8 cellular contexts compared by ENCODE assay signal in the genomic region with DNA sequence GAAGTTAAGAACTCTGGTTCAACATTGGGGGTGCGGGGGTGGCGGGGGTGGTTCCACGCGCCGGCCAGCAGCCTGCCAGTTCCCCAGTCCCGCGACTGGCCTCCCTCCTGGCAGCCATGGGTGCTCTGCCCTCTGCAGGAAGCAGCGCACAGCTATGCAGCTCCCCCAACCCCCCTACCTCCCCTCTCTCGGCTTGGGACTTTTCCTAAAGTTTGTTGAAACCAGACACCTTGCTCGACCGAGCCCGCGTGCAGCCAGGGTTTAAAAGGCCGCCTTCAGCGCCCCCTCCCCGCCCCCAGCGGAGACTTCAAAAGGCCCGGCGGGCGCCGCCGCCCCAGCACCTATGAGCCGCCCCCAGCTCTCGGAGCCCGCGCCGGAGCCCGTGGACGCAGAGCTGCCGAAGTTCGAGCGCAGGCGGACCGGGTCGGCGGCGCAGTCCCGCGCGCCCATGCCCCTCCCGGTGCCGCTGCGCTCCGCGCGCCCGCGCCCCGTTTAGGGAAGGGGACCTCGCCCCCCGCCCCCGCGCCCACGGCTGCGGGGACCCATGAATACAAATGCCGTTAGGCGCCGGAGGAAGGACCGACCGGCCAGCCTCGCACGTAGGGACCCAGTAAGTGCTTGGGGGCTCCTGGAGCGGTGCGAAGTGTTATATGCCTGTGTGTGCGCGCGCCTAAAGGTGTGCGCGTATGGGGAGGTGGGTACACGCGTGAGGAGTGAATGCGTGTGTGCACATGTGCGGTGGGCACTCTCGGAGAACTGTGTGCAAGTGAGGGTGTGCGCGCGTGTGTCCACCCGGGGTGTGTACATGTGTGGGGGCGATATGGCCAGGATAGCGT. TPM values are rescaled to one million over a fixed set of nuclear protein-coding genes. Genes with fewer than 3 reads are reported as not detected.
DNase-seq lines count a peak whose midpoint lies in the region; ATAC-seq and TF ChIP-seq lines count a peak whose summit lies in the region.

No MANE protein-coding gene starts in this region.

- no peak for TF ChIP-seq POLR2A in NB4 (IDR thresholded peaks at IDR 0.05; ENCODE audit: extremely low read depth, insufficient read length)

- no peaks in the 10 kb centered on the region for H3K4me1 ChIP-seq in endocrine pancreas (ENCODE audit: control insufficient read depth, insufficient read depth, low read length)

- H3K27ac Mint-ChIP-seq in CD4-positive, alpha-beta T cell: no peak overlapping the region
- H3K27ac Mint-ChIP-seq in natural killer cell treated with Interleukin-12 subunit alpha and Interleukin-12 subunit beta and Interleukin-15 and Interleukin-18, amount 100 ng/mL, for 72 hours: no peak overlapping the region

- H3K36me3 ChIP-seq in endocrine pancreas (ENCODE audit: control insufficient read depth, insufficient read depth, low read length): no peaks in the 10 kb centered on the region

- H3K27ac ChIP-seq in CD4-positive, alpha-beta T cell (ENCODE audit: low read depth, low read length): no peak overlapping the region

- no peak overlapping the region for H3K9ac ChIP-seq in endocrine pancreas (ENCODE audit: control insufficient read depth, insufficient read depth, low read length)

- peaks cover 54% of the 10 kb centered on the region for H3K27me3 ChIP-seq in CD4-positive, alpha-beta T cell (ENCODE audit: control insufficient read depth, insufficient read depth, low read length)
- H3K27me3 ChIP-seq in endocrine pancreas (ENCODE audit: control insufficient read depth, insufficient read depth, low read length): peaks cover 8% of the 10 kb centered on the region

- H3K4me3 Mint-ChIP-seq in CD4-positive, alpha-beta T cell: peak overlapping the region; percentile 87
- H3K4me3 Mint-ChIP-seq in natural killer cell treated with Interleukin-12 subunit alpha and Interleukin-12 subunit beta and Interleukin-15 and Interleukin-18, amount 100 ng/mL, for 72 hours: peak overlapping the region; percentile 64

- intact Hi-C loops in CD4-positive, alpha-beta T cell (cut with DNase I, micrococcal nuclease): no loop called here

- ATAC-seq in CD4-positive, alpha-beta T cell (ENCODE audit: poor library complexity): no peak
- ATAC-seq in natural killer cell treated with Interleukin-12 subunit alpha and Interleukin-12 subunit beta and Interleukin-15 and Interleukin-18, amount 100 ng/mL, for 72 hours: no peak
- no peak for ATAC-seq in GM21619 (IDR thresholded peaks at IDR 0.05; ENCODE audit: unreplicated experiment)
- no peak for ATAC-seq in HG02885 (IDR thresholded peaks at IDR 0.05; ENCODE audit: poor library complexity, unreplicated experiment)

- no peak for DNase-seq in CD4-positive, alpha-beta T cell
- DNase-seq in NB4 (ENCODE audit: low read depth) (peak; percentile 21), NCI-H446 treated with DMSO at 0.1 percent for 48 hours (lab: John Stamatoyannopoulos, UW) (no peak)
- no peak for DNase-seq in natural killer cell treated with Interleukin-12 subunit alpha and Interleukin-12 subunit beta and Interleukin-15 and Interleukin-18, amount 100 ng/mL, for 72 hours (ENCODE audit: low spot score)
- DNase-seq in stimulated activated CD4-positive, alpha-beta T cell treated with anti-CD3 and anti-CD28 coated beads, Interleukin-4, amount 100 ng/mL, for 24 hours: no peak

- H3K36me3 Mint-ChIP-seq in CD4-positive, alpha-beta T cell (ENCODE audit: low read depth): no peaks in the 10 kb centered on the region
- H3K36me3 Mint-ChIP-seq in natural killer cell treated with Interleukin-12 subunit alpha and Interleukin-12 subunit beta and Interleukin-15 and Interleukin-18, amount 100 ng/mL, for 72 hours: no peaks in the 10 kb centered on the region

- TF ChIP-seq CTCF in CD4-positive, alpha-beta T cell (IDR thresholded peaks at IDR 0.05): no peak
- TF ChIP-seq CTCF in NB4 (IDR thresholded peaks at IDR 0.05; ENCODE audit: low read depth, low read length): no peak

- peaks cover 28% of the 10 kb centered on the region for H3K4me1 Mint-ChIP-seq in CD4-positive, alpha-beta T cell (ENCODE audit: low read depth)
- H3K4me1 Mint-ChIP-seq in natural killer cell treated with Interleukin-12 subunit alpha and Interleukin-12 subunit beta and Interleukin-15 and Interleukin-18, amount 100 ng/mL, for 72 hours (ENCODE audit: low read depth in 2 of 2): peaks cover 10 to 17% of the 10 kb centered on the region in 2 donors

- H3K9me3 Mint-ChIP-seq in CD4-positive, alpha-beta T cell: no peaks in the 10 kb centered on the region
- no peaks in the 10 kb centered on the region for H3K9me3 Mint-ChIP-seq in natural killer cell treated with Interleukin-12 subunit alpha and Interleukin-12 subunit beta and Interleukin-15 and Interleukin-18, amount 100 ng/mL, for 72 hours

- peaks cover 62% of the 10 kb centered on the region for H3K27me3 Mint-ChIP-seq in CD4-positive, alpha-beta T cell
- peaks cover 38 to 48% of the 10 kb centered on the region in 2 donors for H3K27me3 Mint-ChIP-seq in natural killer cell treated with Interleukin-12 subunit alpha and Interleukin-12 subunit beta and Interleukin-15 and Interleukin-18, amount 100 ng/mL, for 72 hours

- H3K9me3 ChIP-seq in CD4-positive, alpha-beta T cell (ENCODE audit: control insufficient read depth, low read length): no peaks in the 10 kb centered on the region
- H3K9me3 ChIP-seq in endocrine pancreas (ENCODE audit: control insufficient read depth, low read length): no peaks in the 10 kb centered on the region

- H3K4me3 ChIP-seq in NB4 (ENCODE audit: low read depth, low read length): no peak overlapping the region
- peak overlapping the region; percentile 57 for H3K4me3 ChIP-seq in endocrine pancreas (ENCODE audit: control insufficient read depth, insufficient read depth, low read length)

- CTCF ChIA-PET in CD4-positive, alpha-beta T cell (lab: Charles Lee): no interaction called here

- POLR2A ChIA-PET in CD4-positive, alpha-beta T cell (lab: Charles Lee): no interaction called here

RNA-seq across cellular contexts. Expression of a gene that starts 1.4 kb away (rescaled TPM):
- 1 to 10 TPM in 1 of 2 experiments, under 1 TPM in 1; 0.87 to 1.2 TPM for total RNA-seq in CD4-positive, alpha-beta T cell
- total RNA-seq in natural killer cell treated with Interleukin-12 subunit alpha and Interleukin-12 subunit beta and Interleukin-15 and Interleukin-18, amount 100 ng/mL, for 72 hours: 1 to 10 TPM; 1.5 to 1.6 TPM

RNA-seq across cellular contexts. Expression of a gene that starts 54.9 kb away (rescaled TPM):
- total RNA-seq in CD4-positive, alpha-beta T cell: not detected
- not detected for total RNA-seq in natural killer cell treated with Interleukin-12 subunit alpha and Interleukin-12 subunit beta and Interleukin-15 and Interleukin-18, amount 100 ng/mL, for 72 hours
